In the genomic region with DNA sequence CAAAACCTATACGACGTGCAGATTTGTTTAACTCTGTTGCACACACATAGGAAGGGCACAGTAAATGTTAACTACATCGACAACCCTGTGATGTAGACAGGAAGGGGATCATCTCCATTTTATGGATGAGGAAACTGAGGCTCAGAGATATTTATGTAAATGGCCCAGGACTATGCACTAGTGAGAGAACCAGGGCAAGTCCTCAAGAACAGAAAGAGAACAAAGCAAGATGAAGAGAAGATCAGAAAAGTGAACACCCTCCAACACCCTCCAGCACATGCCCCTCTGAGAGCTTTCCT, we compare ENCODE assay signal across 20 cellular contexts. TPM values are rescaled to one million over a fixed set of nuclear protein-coding genes. Genes with fewer than 3 reads are reported as not detected.
DNase-seq lines count a peak whose midpoint lies in the region; ATAC-seq and TF ChIP-seq lines count a peak whose summit lies in the region.
"Had no signal": no experiment of that assay in that cellular context is flagged by ENCODE, and none has a peak within 500 bp of the region (broad histone marks: within the 10 kb centered on the region; RNA-seq: fewer than 3 reads in every experiment).

No MANE protein-coding gene starts in this region.

- H3K9me3 ChIP-seq in HUES6 (ENCODE audit: control insufficient read depth, insufficient read depth, low read depth, low read length) (no peaks in the 10 kb centered on the region), upper lobe of left lung (no peaks in the 10 kb centered on the region), prostate gland (no peaks in the 10 kb centered on the region)
- H3K9me3 ChIP-seq: stomach, tibial artery had no signal

- peaks cover 52% of the 10 kb centered on the region for H3K4me1 ChIP-seq in HUES6 (ENCODE audit: control insufficient read depth, insufficient read depth, low read length)
- peaks cover 7 to 28% (median 16%) of the 10 kb centered on the region in 4 donors for H3K4me1 ChIP-seq in upper lobe of left lung
- H3K4me1 ChIP-seq in prostate gland (replicated peaks), result no peaks in the 10 kb centered on the region

- no peak for TF ChIP-seq POLR2A in upper lobe of left lung (IDR thresholded peaks at IDR 0.05)
- TF ChIP-seq POLR2A in prostate gland (IDR thresholded peaks at IDR 0.05), result no peak

- H3K4me3 ChIP-seq in HUES6 (ENCODE audit: low read depth, low read length), result peak overlapping the region; percentile 62
- H3K4me3 ChIP-seq in coronary artery, result no peak overlapping the region
- H3K4me3 ChIP-seq in upper lobe of left lung, result no peak overlapping the region
- H3K4me3 ChIP-seq in prostate gland, result no peak overlapping the region
- H3K4me3 ChIP-seq: lung had no signal

- no peaks in the 10 kb centered on the region for H3K9me3 Mint-ChIP-seq in chondrocyte (ENCODE audit: low read depth)
- H3K9me3 Mint-ChIP-seq in mesothelial cell of epicardium, result no peaks in the 10 kb centered on the region
- H3K9me3 Mint-ChIP-seq: activated naive CD8-positive, alpha-beta T cell treated with anti-CD3 and anti-CD28 coated beads, Interleukin-2, amount 50 U/mL, for 24 hours; CD8-positive, alpha-beta T cell had no signal

- H3K36me3 ChIP-seq in HUES6 (ENCODE audit: control insufficient read depth, insufficient read depth, low read length), result no peaks in the 10 kb centered on the region
- no peaks in the 10 kb centered on the region for H3K36me3 ChIP-seq in upper lobe of left lung
- no peaks in the 10 kb centered on the region for H3K36me3 ChIP-seq in prostate gland
- H3K36me3 ChIP-seq: stomach, tibial artery had no signal

- H3K4me3 Mint-ChIP-seq in chondrocyte (ENCODE audit: unreplicated experiment) (peak overlapping the region; percentile 75), mesothelial cell of epicardium (no peak overlapping the region)
- H3K4me3 Mint-ChIP-seq: activated CD4-positive, alpha-beta T cell treated with anti-CD3 and anti-CD28 coated beads for 36 hours; activated naive CD8-positive, alpha-beta T cell treated with anti-CD3 and anti-CD28 coated beads, Interleukin-2, amount 50 U/mL, for 24 hours; activated T-cell treated with anti-CD3 and anti-CD28 coated beads, Interleukin-2, amount 50 U/mL, for 4 hours; CD8-positive, alpha-beta T cell; T-helper 17 cell had no signal

- H3K27me3 ChIP-seq in HUES6 (ENCODE audit: control insufficient read depth, insufficient read depth, low read length), result no peaks in the 10 kb centered on the region
- no peaks in the 10 kb centered on the region for H3K27me3 ChIP-seq in upper lobe of left lung
- H3K27me3 ChIP-seq in prostate gland (replicated peaks; ENCODE audit: insufficient read depth), result no peaks in the 10 kb centered on the region

- peaks cover 7% of the 10 kb centered on the region for H3K36me3 Mint-ChIP-seq in chondrocyte (ENCODE audit: low read depth)
- peaks cover 12% of the 10 kb centered on the region for H3K36me3 Mint-ChIP-seq in mesothelial cell of epicardium
- H3K36me3 Mint-ChIP-seq: CD8-positive, alpha-beta T cell had no signal

- DNase-seq in chondrocyte (ENCODE audit: low spot score) (no peak), mesothelial cell of epicardium (ENCODE audit: low spot score in 2 of 2, unreplicated experiment in 2 of 2) (no peak), coronary artery (ENCODE audit: low spot score) (no peak), upper lobe of left lung (no peak), prostate gland (ENCODE audit: low spot score) (no peak), COLO829 (ENCODE audit: low spot score) (no peak)
- DNase-seq: activated gamma-delta T cell treated with Interleukin-2 at 50 U/mL for 16 hours; activated naive CD8-positive, alpha-beta T cell treated with anti-CD3 and anti-CD28 coated beads, Interleukin-2, amount 50 U/mL, for 24 hours; activated T-cell treated with anti-CD3 and anti-CD28 coated beads, Interleukin-2, amount 50 U/mL, for 4 hours; CD8-positive, alpha-beta T cell; cerebellar nuclear complex; RPMI8226; stomach; T-helper 17 cell; tibial artery had no signal

- H3K27ac Mint-ChIP-seq in chondrocyte (ENCODE audit: unreplicated experiment), result no peak overlapping the region
- H3K27ac Mint-ChIP-seq in mesothelial cell of epicardium, result peak overlapping the region; percentile 92
- H3K27ac Mint-ChIP-seq: activated CD4-positive, alpha-beta T cell treated with anti-CD3 and anti-CD28 coated beads for 36 hours; activated naive CD8-positive, alpha-beta T cell treated with anti-CD3 and anti-CD28 coated beads, Interleukin-2, amount 50 U/mL, for 24 hours; CD8-positive, alpha-beta T cell; T-helper 17 cell had no signal

- intact Hi-C loops in prostate gland (cut with DNase I), result no loop called here

- H3K4me1 Mint-ChIP-seq in chondrocyte (ENCODE audit: low read depth) (peaks cover 26% of the 10 kb centered on the region), mesothelial cell of epicardium (peaks cover 31% of the 10 kb centered on the region)

- 55 to 69% methylated on average over 3 of the region's 3 CpGs for WGBS in upper lobe of left lung, 2 donors
- 54% methylated on average over 3 of the region's 3 CpGs for WGBS in prostate gland

- peak overlapping the region; percentile 76; the same call in 1 of the 2 replicates for H3K27ac ChIP-seq in 22Rv1
- H3K27ac ChIP-seq in HUES6 (ENCODE audit: low read depth, low read length), result peak overlapping the region; percentile 92
- H3K27ac ChIP-seq in coronary artery, result no peak overlapping the region
- peak overlapping the region in 1 of 4 donors; percentile 42 for H3K27ac ChIP-seq in upper lobe of left lung
- no peak overlapping the region for H3K27ac ChIP-seq in prostate gland
- H3K27ac ChIP-seq: tibial artery had no signal

- TF ChIP-seq CTCF in 22Rv1 (IDR thresholded peaks at IDR 0.05), result no peak
- TF ChIP-seq CTCF in chondrocyte (IDR thresholded peaks at IDR 0.05), result no peak
- no peak for TF ChIP-seq CTCF in mesothelial cell of epicardium (IDR thresholded peaks at IDR 0.05; ENCODE audit: unreplicated experiment)
- TF ChIP-seq CTCF in coronary artery (IDR thresholded peaks at IDR 0.05), result no peak
- no peak for TF ChIP-seq CTCF in upper lobe of left lung (IDR thresholded peaks at IDR 0.05)
- no peak for TF ChIP-seq CTCF in prostate gland (IDR thresholded peaks at IDR 0.05)

- no peak for ATAC-seq in upper lobe of left lung (ENCODE audit: low FRiP score in 2 of 2)
- ATAC-seq: activated CD4-positive, alpha-beta T cell treated with anti-CD3 and anti-CD28 coated beads for 36 hours; activated naive CD8-positive, alpha-beta T cell treated with anti-CD3 and anti-CD28 coated beads, Interleukin-2, amount 50 U/mL, for 24 hours; activated T-cell treated with anti-CD3 and anti-CD28 coated beads, Interleukin-2, amount 50 U/mL, for 4 hours; CD8-positive, alpha-beta T cell; T-helper 17 cell had no signal

- H3K9ac ChIP-seq in HUES6 (ENCODE audit: low read length), result peak overlapping the region; percentile 93

- no peak for TF ChIP-seq EP300 in upper lobe of left lung (IDR thresholded peaks at IDR 0.05)

- H3K27me3 Mint-ChIP-seq in chondrocyte (ENCODE audit: low read depth) (no peaks in the 10 kb centered on the region), mesothelial cell of epicardium (ENCODE audit: low read depth) (no peaks in the 10 kb centered on the region)

RNA-seq across cellular contexts. Expression of a gene that starts 36.3 kb away (rescaled TPM):
- total RNA-seq in chondrocyte (4.9 to 7.1 TPM (median 6.7 TPM) in 3 replicates), mesothelial cell of epicardium (12.1 to 12.7 TPM (median 12.4 TPM) in 3 replicates), upper lobe of left lung (10 to 100 TPM in 4 of 6 donors, 1 to 10 TPM in 2; 5.4 to 23.0 (median 10.6) TPM), prostate gland (10 to 100 TPM in 1 of 2 donors, 1 to 10 TPM in 1; 6.8 to 11.6 TPM)
- total RNA-seq: activated CD4-positive, alpha-beta T cell treated with anti-CD3 and anti-CD28 coated beads for 36 hours; activated T-cell treated with anti-CD3 and anti-CD28 coated beads, Interleukin-2, amount 50 U/mL, for 4 hours; CD8-positive, alpha-beta T cell; T-helper 17 cell had no signal

RNA-seq across cellular contexts. Expression of a gene that starts 48.6 kb away (rescaled TPM):
- total RNA-seq in chondrocyte (0.05 TPM in 1 of 3 replicates, not detected in the others), mesothelial cell of epicardium (0.16 to 0.18 TPM (median 0.16 TPM) in 3 replicates), upper lobe of left lung (1 to 10 TPM in 1 of 6 donors, under 1 TPM in 5; 0.09 to 1.0 (median 0.19) TPM), prostate gland (not detected)
- total RNA-seq: activated CD4-positive, alpha-beta T cell treated with anti-CD3 and anti-CD28 coated beads for 36 hours; activated T-cell treated with anti-CD3 and anti-CD28 coated beads, Interleukin-2, amount 50 U/mL, for 4 hours; CD8-positive, alpha-beta T cell; G401; T-helper 17 cell had no signal

Comparison
In these comparisons a context has a peak if more than half of its experiments do, and no peak if none do; other contexts are left out.
1. H3K27ac ChIP-seq: peak in 22Rv1 (single experiment) and HUES6 (single experiment); none in coronary artery (0 of 2) and prostate gland (0 of 2).